ENCODE assay signal across 8 cellular contexts in the genomic region with DNA sequence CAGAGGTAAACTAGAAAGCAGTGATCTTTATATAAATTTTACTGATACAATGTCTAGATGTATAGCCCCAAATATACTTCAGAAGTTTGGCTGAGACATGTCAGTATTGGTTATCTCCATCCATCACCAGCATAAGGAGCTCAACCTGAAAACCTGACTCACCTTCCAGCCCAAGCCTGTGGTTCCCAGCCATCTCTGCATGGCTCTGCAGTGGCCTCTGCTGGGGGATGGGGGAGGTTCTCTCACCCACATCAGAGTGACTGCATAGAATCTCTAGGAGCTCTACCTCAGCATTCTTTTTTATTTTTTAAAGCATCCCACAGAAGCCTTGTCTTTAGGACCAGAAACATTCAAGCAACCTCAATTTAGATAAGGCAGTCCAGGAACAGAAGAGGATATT. TPM values are rescaled to one million over a fixed set of nuclear protein-coding genes. Genes with fewer than 3 reads are reported as not detected.
A peak's percentile ranks its signal among the peaks of the same experiment; 100 is the strongest.
DNase-seq lines count a peak whose midpoint lies in the region; ATAC-seq, FAIRE-seq and TF ChIP-seq lines count a peak whose summit lies in the region.

No MANE protein-coding gene starts in this region.

- H3K4me1 Mint-ChIP-seq in stimulated activated naive CD8-positive, alpha-beta T cell treated with anti-CD3 and anti-CD28 coated beads, Interleukin-15, Interleukin-2, amounts not matched to agents 100 ng/mL and 50 ng/mL, for 24 hours (ENCODE audit: low read depth) = peaks cover 83% of the 10 kb centered on the region

- no peaks in the 10 kb centered on the region for H3K27me3 Mint-ChIP-seq in stimulated activated naive CD8-positive, alpha-beta T cell treated with anti-CD3 and anti-CD28 coated beads, Interleukin-15, Interleukin-2, amounts not matched to agents 100 ng/mL and 50 ng/mL, for 24 hours

- no peaks in the 10 kb centered on the region for H3K9me3 Mint-ChIP-seq in stimulated activated naive CD8-positive, alpha-beta T cell treated with anti-CD3 and anti-CD28 coated beads, Interleukin-15, Interleukin-2, amounts not matched to agents 100 ng/mL and 50 ng/mL, for 24 hours

- H3K27ac ChIP-seq in breast epithelium = no peak overlapping the region

- H3K4me3 ChIP-seq in WI38 (ENCODE audit: low read depth, low read length) (no peak overlapping the region), breast epithelium (no peak overlapping the region), mucosa of descending colon (no peak overlapping the region)

- H3K4me1 ChIP-seq in breast epithelium (peaks cover 0 to 8% of the 10 kb centered on the region in 2 donors), mucosa of descending colon (ENCODE audit: low read depth) (peaks cover 26% of the 10 kb centered on the region)

- H3K27ac Mint-ChIP-seq in stimulated activated naive CD8-positive, alpha-beta T cell treated with anti-CD3 and anti-CD28 coated beads, Interleukin-15, Interleukin-2, amounts not matched to agents 100 ng/mL and 50 ng/mL, for 24 hours = peak overlapping the region; percentile 70

- intact Hi-C loops in breast epithelium (cut with DNase I; ENCODE audit: low total_unique reads) = no loop called here
- intact Hi-C loops in mucosa of descending colon (cut with DNase I, micrococcal nuclease) = no loop called here

- ATAC-seq in GM21423 (IDR thresholded peaks at IDR 0.05; ENCODE audit: unreplicated experiment) = peak; percentile 86
- ATAC-seq in mucosa of descending colon = peak; percentile 88

- no peak for FAIRE-seq in HTR-8/SVneo (lab: Jason Lieb, UNC)

- TF ChIP-seq POLR2A in breast epithelium (IDR thresholded peaks at IDR 0.05) = no peak

- H3K27me3 ChIP-seq in breast epithelium = no peaks in the 10 kb centered on the region

- H3K9me3 ChIP-seq in breast epithelium (no peaks in the 10 kb centered on the region), mucosa of descending colon (no peaks in the 10 kb centered on the region)

- peaks cover 5% of the 10 kb centered on the region for H3K36me3 Mint-ChIP-seq in stimulated activated naive CD8-positive, alpha-beta T cell treated with anti-CD3 and anti-CD28 coated beads, Interleukin-15, Interleukin-2, amounts not matched to agents 100 ng/mL and 50 ng/mL, for 24 hours (ENCODE audit: low read depth)

- no peaks in the 10 kb centered on the region for H3K36me3 ChIP-seq in breast epithelium
- H3K36me3 ChIP-seq in mucosa of descending colon (ENCODE audit: low read depth) = no peaks in the 10 kb centered on the region

- TF ChIP-seq CTCF in WI38 (IDR thresholded peaks at IDR 0.05; ENCODE audit: low read depth, low read length) (peak; percentile 37), breast epithelium (IDR thresholded peaks at IDR 0.05) (peak in 2 of 3 donors; percentile 21 to 22), mucosa of descending colon (IDR thresholded peaks at IDR 0.05) (peak; percentile 14)

- DNase-seq in ELR (ENCODE audit: low read depth) (peak; percentile 70), HTR-8/SVneo (ENCODE audit: insufficient read length, low spot score) (peak; percentile 57), breast epithelium (ENCODE audit: low spot score in 2 of 2) (no peak), mucosa of descending colon (peak in 2 of 3 donors; percentile 70 to 72), cerebellar nuclear complex (lab: John Stamatoyannopoulos, UW) (no peak)

- no peak overlapping the region for H3K4me3 Mint-ChIP-seq in stimulated activated naive CD8-positive, alpha-beta T cell treated with anti-CD3 and anti-CD28 coated beads, Interleukin-15, Interleukin-2, amounts not matched to agents 100 ng/mL and 50 ng/mL, for 24 hours

RNA-seq across cellular contexts. Expression of gene USP7, which starts 27.3 kb away (rescaled TPM):
- total RNA-seq in breast epithelium = 100 to 1,000 TPM in 2 of 3 donors, 10 to 100 TPM in 1; 87.9 to 156 (median 118) TPM
- 100 to 1,000 TPM; 125 to 144 (median 130) TPM for total RNA-seq in mucosa of descending colon

RNA-seq across cellular contexts. Expression of gene LITAFD, which starts 54.3 kb away (rescaled TPM):
- total RNA-seq in breast epithelium (not detected), mucosa of descending colon (not detected)

Comparison
In these comparisons a context has a peak if more than half of its experiments do, and no peak if none do; other contexts are left out.
1. DNase-seq: peak in ELR (single experiment), HTR-8/SVneo (single experiment) and mucosa of descending colon (2 of 3); none in breast epithelium (0 of 2) and cerebellar nuclear complex (0 of 2).
2. Peak in every context shown above with its lines, with median percentiles within 50 percentile points of each other: CTCF ChIP-seq.